In the genomic region with DNA sequence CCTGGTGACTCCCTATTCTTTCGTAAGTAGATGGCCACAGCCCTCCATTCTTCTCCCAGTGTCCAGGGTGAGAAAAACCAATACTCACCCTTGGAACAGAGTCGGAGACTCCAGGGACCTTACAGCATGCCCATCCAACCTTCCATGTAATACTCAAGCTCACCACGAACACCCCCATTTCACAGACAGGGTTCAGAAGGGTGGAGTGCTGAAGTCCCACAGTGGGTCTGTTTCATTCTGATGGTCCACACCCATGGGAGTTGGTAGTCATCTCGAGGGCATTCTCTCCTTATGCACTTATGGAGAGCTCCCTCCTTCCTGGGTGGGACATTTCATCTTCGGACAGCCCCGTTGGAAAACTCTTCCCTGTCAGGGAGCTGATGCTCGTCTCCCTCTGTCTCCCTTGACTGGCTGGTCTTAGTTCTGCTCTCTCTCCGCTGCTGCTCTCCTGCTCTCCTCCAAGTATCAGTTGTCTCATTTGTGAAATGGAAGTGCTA, we compare ENCODE assay signal across 10 cellular contexts. TPM values are rescaled to one million over a fixed set of nuclear protein-coding genes. Genes with fewer than 3 reads are reported as not detected.
DNase-seq lines count a peak whose midpoint lies in the region; ATAC-seq and TF ChIP-seq lines count a peak whose summit lies in the region.
"Had no signal": no experiment of that assay in that cellular context is flagged by ENCODE, and none has a peak within 500 bp of the region (broad histone marks: within the 10 kb centered on the region; RNA-seq: fewer than 3 reads in every experiment).

No MANE protein-coding gene starts in this region.

- H3K36me3 ChIP-seq in OCI-LY1 (ENCODE audit: insufficient read depth, low read length) (peaks cover 20% of the 10 kb centered on the region; the same call in 1 of the 2 replicates), duodenal mucosa (ENCODE audit: control insufficient read depth in 1 of 2, insufficient read depth in 2 of 2, low read length in 2 of 2) (peaks cover 13 to 42% of the 10 kb centered on the region in 2 donors), parathyroid adenoma (ENCODE audit: control insufficient read depth, insufficient read depth, low read length) (no peaks in the 10 kb centered on the region)

- H3K4me1 Mint-ChIP-seq in CD4-positive, alpha-beta T cell (ENCODE audit: low read depth), result peaks cover 78% of the 10 kb centered on the region

- no peaks in the 10 kb centered on the region for H3K9me2 ChIP-seq in OCI-LY1 (ENCODE audit: low read depth, low read length)

- H3K9ac ChIP-seq in OCI-LY1 (ENCODE audit: low read length) (no peak overlapping the region; the same call in 1 of the 2 replicates), duodenal mucosa (ENCODE audit: low read depth in 1 of 2, low read length in 2 of 2) (peak overlapping the region in 1 of 2 donors; percentile 41), parathyroid adenoma (no peak overlapping the region)

- H3K4me3 Mint-ChIP-seq in CD4-positive, alpha-beta T cell, result peak overlapping the region; percentile 96

- CTCF ChIA-PET in CD4-positive, alpha-beta T cell (lab: Charles Lee), result interaction anchor here (1.2 to 4.6 kb wide), 4 partner anchors 15 to 64 kb away, joined by 4 to 19 read pairs (median 12); no protein-coding TSS in a partner anchor

- no peak for ATAC-seq in CD4-positive, alpha-beta T cell (ENCODE audit: poor library complexity)
- ATAC-seq in GM21423 (IDR thresholded peaks at IDR 0.05; ENCODE audit: unreplicated experiment) (no peak), HG02970 (IDR thresholded peaks at IDR 0.05; ENCODE audit: low FRiP score, unreplicated experiment) (no peak)

- H2AFZ ChIP-seq in OCI-LY1 (ENCODE audit: low read length), result no peak overlapping the region
- no peak overlapping the region for H2AFZ ChIP-seq in parathyroid adenoma

- H3K36me3 Mint-ChIP-seq in CD4-positive, alpha-beta T cell (ENCODE audit: low read depth), result peaks cover 30% of the 10 kb centered on the region

- no peaks in the 10 kb centered on the region for H4K20me1 ChIP-seq in OCI-LY1 (ENCODE audit: insufficient read depth, low read length)

- H3K27ac ChIP-seq in CD4-positive, alpha-beta T cell (ENCODE audit: low read depth, low read length), result peak overlapping the region; percentile 76
- H3K27ac ChIP-seq in OCI-LY1 (ENCODE audit: low read depth, low read length, poor library complexity, severe bottlenecking) (peak overlapping the region; percentile 78), duodenal mucosa (ENCODE audit: low read depth, low read length) (peak overlapping the region; percentile 2), parathyroid adenoma (peak overlapping the region; percentile 64)

- no peak for DNase-seq in CD4-positive, alpha-beta T cell
- no peak for DNase-seq in NCI-H526 (lab: John Stamatoyannopoulos, UW)
- DNase-seq in kidney glomerular epithelial cell (lab: John Stamatoyannopoulos, UW), result no peak
- DNase-seq: NCI-H446 treated with DMSO at 0.1 percent for 48 hours had no signal

- H3K9me3 ChIP-seq in CD4-positive, alpha-beta T cell (ENCODE audit: control insufficient read depth, low read length), result no peaks in the 10 kb centered on the region
- H3K9me3 ChIP-seq in OCI-LY1 (ENCODE audit: low read length) (no peaks in the 10 kb centered on the region), duodenal mucosa (ENCODE audit: control insufficient read depth in 1 of 2, low read length in 2 of 2) (no peaks in the 10 kb centered on the region), parathyroid adenoma (ENCODE audit: control insufficient read depth, low read length) (no peaks in the 10 kb centered on the region)

- intact Hi-C loops in CD4-positive, alpha-beta T cell (cut with DNase I, micrococcal nuclease), result loop anchor here (5.0 kb wide), 1 partner anchor 46 kb away; a partner anchor contains a TSS

- H3K79me2 ChIP-seq in OCI-LY1 (ENCODE audit: insufficient read depth, low read length) (no peaks in the 10 kb centered on the region), parathyroid adenoma (peaks cover 37% of the 10 kb centered on the region)

- H3K27me3 ChIP-seq in CD4-positive, alpha-beta T cell (ENCODE audit: control insufficient read depth, insufficient read depth, low read length), result no peaks in the 10 kb centered on the region
- no peaks in the 10 kb centered on the region for H3K27me3 ChIP-seq in OCI-LY1 (ENCODE audit: insufficient read depth, low read length)
- H3K27me3 ChIP-seq in duodenal mucosa (ENCODE audit: control insufficient read depth in 1 of 2, insufficient read depth in 2 of 2, low read length in 2 of 2), result no peaks in the 10 kb centered on the region
- H3K27me3 ChIP-seq in parathyroid adenoma (ENCODE audit: control insufficient read depth, insufficient read depth, low read length), result no peaks in the 10 kb centered on the region

- H3F3A ChIP-seq in OCI-LY1 (ENCODE audit: insufficient read depth, low read length), result no peaks in the 10 kb centered on the region; the same call in 1 of the 2 replicates

- H3K27ac Mint-ChIP-seq in CD4-positive, alpha-beta T cell, result peak overlapping the region; percentile 96

- TF ChIP-seq CTCF in CD4-positive, alpha-beta T cell (IDR thresholded peaks at IDR 0.05), result no peak
- TF ChIP-seq CTCF in OCI-LY1 (IDR thresholded peaks at IDR 0.05; ENCODE audit: low read length) (no peak), parathyroid adenoma (IDR thresholded peaks at IDR 0.05) (no peak)

- H3K9me3 Mint-ChIP-seq in CD4-positive, alpha-beta T cell, result no peaks in the 10 kb centered on the region

- H3K4me2 ChIP-seq in OCI-LY1 (ENCODE audit: low read length), result peak overlapping the region; percentile 53
- no peak overlapping the region for H3K4me2 ChIP-seq in parathyroid adenoma (ENCODE audit: low read length)

- POLR2A ChIA-PET in CD4-positive, alpha-beta T cell (lab: Charles Lee), result interaction anchor here (0.6 to 4.9 kb wide), 5 partner anchors 8 to 44 kb away, joined by 3 to 91 read pairs (median 16); a partner anchor contains a TSS

- H3K4me3 ChIP-seq in OCI-LY1 (ENCODE audit: low read depth, low read length, poor library complexity, severe bottlenecking) (no peak overlapping the region), duodenal mucosa (ENCODE audit: low read depth in 1 of 2, low read length in 2 of 2) (peak overlapping the region in 1 of 2 donors; percentile 60), parathyroid adenoma (ENCODE audit: low read depth, low read length) (no peak overlapping the region)

- no peaks in the 10 kb centered on the region for H3K27me3 Mint-ChIP-seq in CD4-positive, alpha-beta T cell

- H3K4me1 ChIP-seq in OCI-LY1 (ENCODE audit: insufficient read depth, low read length, severe bottlenecking) (peaks cover 55% of the 10 kb centered on the region), duodenal mucosa (ENCODE audit: control insufficient read depth in 1 of 2, insufficient read depth in 2 of 2, low read length in 2 of 2) (peaks cover 48 to 60% of the 10 kb centered on the region in 2 donors), parathyroid adenoma (peaks cover 31% of the 10 kb centered on the region)

RNA-seq across cellular contexts. Expression of a gene that starts 38.9 kb away (rescaled TPM):
- not detected for total RNA-seq in CD4-positive, alpha-beta T cell
- total RNA-seq: activated CD8-positive, alpha-beta memory T cell treated with anti-CD3 and anti-CD28 coated beads for 36 hours had no signal

RNA-seq across cellular contexts. Expression of a gene that starts 46.1 kb away (rescaled TPM):
- total RNA-seq in CD4-positive, alpha-beta T cell, result 10 to 100 TPM; 11.8 to 11.9 TPM

Comparison
In these comparisons a context has a peak if more than half of its experiments do, and no peak if none do; other contexts are left out.
1. H3K27ac ChIP-seq: peak in every context shown above with its lines; median percentile 78 in OCI-LY1; 76 in CD4-positive, alpha-beta T cell; 64 in parathyroid adenoma; 2 in duodenal mucosa.